1 cellular context compared by ENCODE assay signal in the genomic region with DNA sequence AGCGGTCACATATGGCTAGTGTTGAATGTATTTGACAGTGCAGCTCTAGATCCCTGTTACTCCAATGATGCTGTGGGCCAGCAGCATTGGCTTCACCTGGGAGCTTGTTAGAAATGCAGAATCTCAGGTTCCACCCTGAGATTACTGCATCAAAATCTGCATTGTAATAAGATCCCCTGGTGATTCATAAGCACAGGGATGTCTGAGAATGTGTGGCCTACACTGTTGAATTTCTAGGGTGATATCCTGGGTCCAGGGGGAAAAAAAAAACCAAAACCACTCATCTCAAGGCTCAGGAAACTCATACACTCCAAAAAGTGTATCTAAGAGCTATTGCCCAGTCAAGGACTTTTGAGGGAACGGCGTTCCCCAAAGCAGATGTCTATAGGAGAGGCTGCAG.
TF ChIP-seq lines count a peak whose summit lies in the region.

No MANE protein-coding gene starts in this region.

TF ChIP-seq in H1, 55 proteins besides CTCF, POLR2A, EP300 and RAD21 (continued from another document):
- no peak for TF ChIP-seq FOSL1 (IDR thresholded peaks at IDR 0.05; ENCODE audit: insufficient read depth, low read depth, low read length)
- TF ChIP-seq SP2 (IDR thresholded peaks at IDR 0.05; ENCODE audit: low read length) = no peak
- TF ChIP-seq, protein P1, sequence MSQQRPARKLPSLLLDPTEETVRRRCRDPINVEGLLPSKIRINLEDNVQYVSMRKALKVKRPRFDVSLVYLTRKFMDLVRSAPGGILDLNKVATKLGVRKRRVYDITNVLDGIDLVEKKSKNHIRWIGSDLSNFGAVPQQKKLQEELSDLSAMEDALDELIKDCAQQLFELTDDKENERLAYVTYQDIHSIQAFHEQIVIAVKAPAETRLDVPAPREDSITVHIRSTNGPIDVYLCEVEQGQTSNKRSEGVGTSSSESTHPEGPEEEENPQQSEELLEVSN (IDR thresholded peaks at IDR 0.05) = no peak
TF ChIP-seq in H1: peak in this region for 0.
